ENCODE assay signal across 2 cellular contexts in the genomic region with DNA sequence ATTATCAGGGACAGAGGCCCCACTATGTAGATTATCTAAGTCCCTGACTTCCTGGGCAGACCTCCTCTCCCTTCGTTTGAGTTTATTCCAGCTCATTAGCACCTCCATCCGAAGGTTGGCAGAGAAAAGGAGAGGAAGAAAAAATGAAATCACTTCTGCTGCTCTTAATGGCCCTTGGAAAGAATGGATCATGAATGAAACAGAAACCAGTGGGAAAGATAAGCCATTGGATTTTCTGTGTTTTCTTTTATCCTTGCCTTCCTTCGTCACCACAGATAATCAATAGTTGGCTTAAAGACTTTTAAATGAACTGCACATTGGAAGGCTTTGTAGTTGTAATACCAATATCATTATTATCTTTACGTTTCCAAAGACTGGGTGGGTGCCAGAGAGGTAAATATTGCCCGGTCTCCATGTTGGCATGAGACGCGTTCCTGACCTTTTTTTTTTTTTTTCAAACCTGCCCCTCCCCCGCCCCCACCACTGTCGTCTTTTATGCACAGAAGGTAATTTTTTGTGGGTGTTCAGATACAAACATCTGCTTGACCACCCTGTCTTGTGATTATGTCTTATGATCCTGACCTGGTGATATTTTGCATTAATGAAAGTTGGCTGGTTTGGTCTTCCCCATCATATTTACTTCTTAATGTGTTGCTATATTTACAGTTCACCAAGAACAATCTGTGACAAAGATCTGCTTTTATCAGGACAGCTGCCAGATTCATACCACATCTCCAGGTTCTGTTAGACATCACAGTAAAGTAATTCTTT.
TF ChIP-seq lines count a peak whose summit lies in the region.

No MANE protein-coding gene starts in this region.

TF ChIP-seq in liver, 16 proteins besides CTCF, POLR2A, EP300 and RAD21:
- TF ChIP-seq, protein P1, sequence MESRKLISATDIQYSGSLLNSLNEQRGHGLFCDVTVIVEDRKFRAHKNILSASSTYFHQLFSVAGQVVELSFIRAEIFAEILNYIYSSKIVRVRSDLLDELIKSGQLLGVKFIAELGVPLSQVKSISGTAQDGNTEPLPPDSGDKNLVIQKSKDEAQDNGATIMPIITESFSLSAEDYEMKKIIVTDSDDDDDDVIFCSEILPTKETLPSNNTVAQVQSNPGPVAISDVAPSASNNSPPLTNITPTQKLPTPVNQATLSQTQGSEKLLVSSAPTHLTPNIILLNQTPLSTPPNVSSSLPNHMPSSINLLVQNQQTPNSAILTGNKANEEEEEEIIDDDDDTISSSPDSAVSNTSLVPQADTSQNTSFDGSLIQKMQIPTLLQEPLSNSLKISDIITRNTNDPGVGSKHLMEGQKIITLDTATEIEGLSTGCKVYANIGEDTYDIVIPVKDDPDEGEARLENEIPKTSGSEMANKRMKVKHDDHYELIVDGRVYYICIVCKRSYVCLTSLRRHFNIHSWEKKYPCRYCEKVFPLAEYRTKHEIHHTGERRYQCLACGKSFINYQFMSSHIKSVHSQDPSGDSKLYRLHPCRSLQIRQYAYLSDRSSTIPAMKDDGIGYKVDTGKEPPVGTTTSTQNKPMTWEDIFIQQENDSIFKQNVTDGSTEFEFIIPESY (IDR thresholded peaks at IDR 0.05) = no peak
- TF ChIP-seq GABPA (IDR thresholded peaks at IDR 0.05 in 1 of 2, conservative IDR thresholded peaks at IDR 0.05 in 1 of 2) (no peak), FOXA1 (IDR thresholded peaks at IDR 0.05) (peak; percentile 19), EGR1 (IDR thresholded peaks at IDR 0.05; ENCODE audit: low read depth in 2 of 2) (no peak), HNF4A (conservative IDR thresholded peaks at IDR 0.05) (peak; percentile 25 to 35), TAF1 (conservative IDR thresholded peaks at IDR 0.05) (no peak), HNF4G (IDR thresholded peaks at IDR 0.05) (no peak), SP1 (IDR thresholded peaks at IDR 0.05) (peak; percentile 11), JUND (IDR thresholded peaks at IDR 0.05) (peak in 1 of 2 donors; percentile 36), RXRA (IDR thresholded peaks at IDR 0.05) (peak in 1 of 2 donors; percentile 10), NR2F2 (IDR thresholded peaks at IDR 0.05) (no peak), FOXA2 (IDR thresholded peaks at IDR 0.05) (no peak), YY1 (IDR thresholded peaks at IDR 0.05) (peak; percentile 82)
- TF ChIP-seq, protein P2, sequence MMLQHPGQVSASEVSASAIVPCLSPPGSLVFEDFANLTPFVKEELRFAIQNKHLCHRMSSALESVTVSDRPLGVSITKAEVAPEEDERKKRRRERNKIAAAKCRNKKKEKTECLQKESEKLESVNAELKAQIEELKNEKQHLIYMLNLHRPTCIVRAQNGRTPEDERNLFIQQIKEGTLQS (IDR thresholded peaks at IDR 0.05) = no peak
- TF ChIP-seq, protein P3, sequence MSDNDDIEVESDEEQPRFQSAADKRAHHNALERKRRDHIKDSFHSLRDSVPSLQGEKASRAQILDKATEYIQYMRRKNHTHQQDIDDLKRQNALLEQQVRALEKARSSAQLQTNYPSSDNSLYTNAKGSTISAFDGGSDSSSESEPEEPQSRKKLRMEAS (IDR thresholded peaks at IDR 0.05) = peak; percentile 40
- TF ChIP-seq, protein P4, sequence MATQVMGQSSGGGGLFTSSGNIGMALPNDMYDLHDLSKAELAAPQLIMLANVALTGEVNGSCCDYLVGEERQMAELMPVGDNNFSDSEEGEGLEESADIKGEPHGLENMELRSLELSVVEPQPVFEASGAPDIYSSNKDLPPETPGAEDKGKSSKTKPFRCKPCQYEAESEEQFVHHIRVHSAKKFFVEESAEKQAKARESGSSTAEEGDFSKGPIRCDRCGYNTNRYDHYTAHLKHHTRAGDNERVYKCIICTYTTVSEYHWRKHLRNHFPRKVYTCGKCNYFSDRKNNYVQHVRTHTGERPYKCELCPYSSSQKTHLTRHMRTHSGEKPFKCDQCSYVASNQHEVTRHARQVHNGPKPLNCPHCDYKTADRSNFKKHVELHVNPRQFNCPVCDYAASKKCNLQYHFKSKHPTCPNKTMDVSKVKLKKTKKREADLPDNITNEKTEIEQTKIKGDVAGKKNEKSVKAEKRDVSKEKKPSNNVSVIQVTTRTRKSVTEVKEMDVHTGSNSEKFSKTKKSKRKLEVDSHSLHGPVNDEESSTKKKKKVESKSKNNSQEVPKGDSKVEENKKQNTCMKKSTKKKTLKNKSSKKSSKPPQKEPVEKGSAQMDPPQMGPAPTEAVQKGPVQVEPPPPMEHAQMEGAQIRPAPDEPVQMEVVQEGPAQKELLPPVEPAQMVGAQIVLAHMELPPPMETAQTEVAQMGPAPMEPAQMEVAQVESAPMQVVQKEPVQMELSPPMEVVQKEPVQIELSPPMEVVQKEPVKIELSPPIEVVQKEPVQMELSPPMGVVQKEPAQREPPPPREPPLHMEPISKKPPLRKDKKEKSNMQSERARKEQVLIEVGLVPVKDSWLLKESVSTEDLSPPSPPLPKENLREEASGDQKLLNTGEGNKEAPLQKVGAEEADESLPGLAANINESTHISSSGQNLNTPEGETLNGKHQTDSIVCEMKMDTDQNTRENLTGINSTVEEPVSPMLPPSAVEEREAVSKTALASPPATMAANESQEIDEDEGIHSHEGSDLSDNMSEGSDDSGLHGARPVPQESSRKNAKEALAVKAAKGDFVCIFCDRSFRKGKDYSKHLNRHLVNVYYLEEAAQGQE (IDR thresholded peaks at IDR 0.05) = no peak

TF ChIP-seq in HepG2, 621 proteins besides CTCF, POLR2A, EP300 and RAD21:
- TF ChIP-seq ARHGAP35 (CRISPR knock-in tag; IDR thresholded peaks at IDR 0.05; ENCODE audit: borderline replicate concordance) = no peak
- TF ChIP-seq IRX3 (CRISPR knock-in tag; IDR thresholded peaks at IDR 0.05; ENCODE audit: borderline replicate concordance, low read depth) = no peak
- TF ChIP-seq ZNF136 (CRISPR knock-in tag; IDR thresholded peaks at IDR 0.05; ENCODE audit: low read depth) = no peak
- TF ChIP-seq, protein P5, sequence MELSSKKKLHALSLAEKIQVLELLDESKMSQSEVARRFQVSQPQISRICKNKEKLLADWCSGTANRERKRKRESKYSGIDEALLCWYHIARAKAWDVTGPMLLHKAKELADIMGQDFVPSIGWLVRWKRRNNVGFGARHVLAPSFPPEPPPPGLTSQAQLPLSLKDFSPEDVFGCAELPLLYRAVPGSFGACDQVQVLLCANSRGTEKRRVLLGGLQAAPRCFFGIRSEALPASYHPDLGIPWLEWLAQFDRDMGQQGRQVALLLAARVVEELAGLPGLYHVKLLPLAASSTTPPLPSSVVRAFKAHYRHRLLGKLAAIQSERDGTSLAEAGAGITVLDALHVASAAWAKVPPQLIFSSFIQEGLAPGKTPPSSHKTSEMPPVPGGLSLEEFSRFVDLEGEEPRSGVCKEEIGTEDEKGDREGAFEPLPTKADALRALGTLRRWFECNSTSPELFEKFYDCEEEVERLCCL (CRISPR knock-in tag; IDR thresholded peaks at IDR 0.05; ENCODE audit: borderline replicate concordance) = no peak
- TF ChIP-seq KLF15 (CRISPR knock-in tag; IDR thresholded peaks at IDR 0.05; ENCODE audit: borderline replicate concordance) = no peak
- TF ChIP-seq ZNF383 (CRISPR knock-in tag; IDR thresholded peaks at IDR 0.05; ENCODE audit: borderline replicate concordance) = no peak
- no peak for TF ChIP-seq ZNF816 (CRISPR knock-in tag; IDR thresholded peaks at IDR 0.05; ENCODE audit: borderline replicate concordance)
- TF ChIP-seq ZFX (CRISPR knock-in tag; IDR thresholded peaks at IDR 0.05; ENCODE audit: low read depth) = no peak
- TF ChIP-seq ZFP1 (CRISPR knock-in tag; IDR thresholded peaks at IDR 0.05) = no peak
- TF ChIP-seq ZNF619 (CRISPR knock-in tag; IDR thresholded peaks at IDR 0.05) = no peak
- TF ChIP-seq, protein P6, sequence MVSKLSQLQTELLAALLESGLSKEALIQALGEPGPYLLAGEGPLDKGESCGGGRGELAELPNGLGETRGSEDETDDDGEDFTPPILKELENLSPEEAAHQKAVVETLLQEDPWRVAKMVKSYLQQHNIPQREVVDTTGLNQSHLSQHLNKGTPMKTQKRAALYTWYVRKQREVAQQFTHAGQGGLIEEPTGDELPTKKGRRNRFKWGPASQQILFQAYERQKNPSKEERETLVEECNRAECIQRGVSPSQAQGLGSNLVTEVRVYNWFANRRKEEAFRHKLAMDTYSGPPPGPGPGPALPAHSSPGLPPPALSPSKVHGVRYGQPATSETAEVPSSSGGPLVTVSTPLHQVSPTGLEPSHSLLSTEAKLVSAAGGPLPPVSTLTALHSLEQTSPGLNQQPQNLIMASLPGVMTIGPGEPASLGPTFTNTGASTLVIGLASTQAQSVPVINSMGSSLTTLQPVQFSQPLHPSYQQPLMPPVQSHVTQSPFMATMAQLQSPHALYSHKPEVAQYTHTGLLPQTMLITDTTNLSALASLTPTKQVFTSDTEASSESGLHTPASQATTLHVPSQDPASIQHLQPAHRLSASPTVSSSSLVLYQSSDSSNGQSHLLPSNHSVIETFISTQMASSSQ (IDR thresholded peaks at IDR 0.05; ENCODE audit: low read depth) = no peak
- TF ChIP-seq, protein P6 (CRISPR knock-in tag; IDR thresholded peaks at IDR 0.05; ENCODE audit: borderline replicate concordance) = no peak
- TF ChIP-seq, protein P7, sequence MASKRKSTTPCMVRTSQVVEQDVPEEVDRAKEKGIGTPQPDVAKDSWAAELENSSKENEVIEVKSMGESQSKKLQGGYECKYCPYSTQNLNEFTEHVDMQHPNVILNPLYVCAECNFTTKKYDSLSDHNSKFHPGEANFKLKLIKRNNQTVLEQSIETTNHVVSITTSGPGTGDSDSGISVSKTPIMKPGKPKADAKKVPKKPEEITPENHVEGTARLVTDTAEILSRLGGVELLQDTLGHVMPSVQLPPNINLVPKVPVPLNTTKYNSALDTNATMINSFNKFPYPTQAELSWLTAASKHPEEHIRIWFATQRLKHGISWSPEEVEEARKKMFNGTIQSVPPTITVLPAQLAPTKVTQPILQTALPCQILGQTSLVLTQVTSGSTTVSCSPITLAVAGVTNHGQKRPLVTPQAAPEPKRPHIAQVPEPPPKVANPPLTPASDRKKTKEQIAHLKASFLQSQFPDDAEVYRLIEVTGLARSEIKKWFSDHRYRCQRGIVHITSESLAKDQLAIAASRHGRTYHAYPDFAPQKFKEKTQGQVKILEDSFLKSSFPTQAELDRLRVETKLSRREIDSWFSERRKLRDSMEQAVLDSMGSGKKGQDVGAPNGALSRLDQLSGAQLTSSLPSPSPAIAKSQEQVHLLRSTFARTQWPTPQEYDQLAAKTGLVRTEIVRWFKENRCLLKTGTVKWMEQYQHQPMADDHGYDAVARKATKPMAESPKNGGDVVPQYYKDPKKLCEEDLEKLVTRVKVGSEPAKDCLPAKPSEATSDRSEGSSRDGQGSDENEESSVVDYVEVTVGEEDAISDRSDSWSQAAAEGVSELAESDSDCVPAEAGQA (IDR thresholded peaks at IDR 0.05; ENCODE audit: low read depth) = no peak
- TF ChIP-seq, protein P7 (CRISPR knock-in tag; IDR thresholded peaks at IDR 0.05; ENCODE audit: borderline replicate concordance) = no peak
- no peak for TF ChIP-seq ZNF557 (CRISPR knock-in tag; IDR thresholded peaks at IDR 0.05)
- TF ChIP-seq FOSL1 (CRISPR knock-in tag; IDR thresholded peaks at IDR 0.05; ENCODE audit: borderline replicate concordance) = no peak
